Comparison of ENCODE assay signal across 6 cellular contexts in the genomic region with DNA sequence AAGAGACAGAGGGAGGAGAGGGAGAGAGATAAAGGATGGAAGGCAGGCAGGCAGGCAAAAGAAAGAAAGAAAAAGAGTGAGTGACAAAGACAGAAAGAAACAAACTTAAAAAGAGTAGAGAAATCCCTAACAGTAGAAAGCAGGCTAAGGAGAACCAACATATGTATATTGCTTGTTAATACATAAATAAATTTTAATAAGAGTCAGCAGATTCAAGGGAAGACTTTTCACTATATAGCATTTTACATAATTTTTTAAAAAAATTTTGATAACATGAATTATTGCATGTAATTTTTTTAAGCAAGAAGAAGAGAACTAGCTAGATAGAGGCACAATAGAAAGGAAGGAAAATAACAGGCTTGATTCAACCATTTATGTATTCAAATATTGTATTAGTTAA.
"Had no signal": no experiment of that assay in that cellular context is flagged by ENCODE, and none has a peak within 500 bp of the region (broad histone marks: within the 10 kb centered on the region; RNA-seq: fewer than 3 reads in every experiment).

No MANE protein-coding gene starts in this region.

- H3K36me3 ChIP-seq: HAP-1 had no signal

- H3K4me1 ChIP-seq: HAP-1 had no signal

- H3K4me3 ChIP-seq: HAP-1 had no signal

- H3K9me3 ChIP-seq: HAP-1 had no signal

- ATAC-seq: HCT116 had no signal

- DNase-seq: GOT3, H7, KBM-7 had no signal

- FAIRE-seq: HTR-8/SVneo had no signal
